Comparison of ENCODE assay signal across 8 cellular contexts in genomic region chr6:30719791-30720737, GRCh38. TPM values are rescaled to one million over a fixed set of nuclear protein-coding genes. Genes with fewer than 3 reads are reported as not detected.
DNase-seq lines count a peak whose midpoint lies in the region; ATAC-seq and TF ChIP-seq lines count a peak whose summit lies in the region.

TSS of gene TUBB (plus strand) at chr6:30720352. CDS start at chr6:30720507, 155 bp downstream.

- peak; percentile 97 for DNase-seq in AG10803 (ENCODE audit: low read depth)
- peak; percentile 99 for DNase-seq in NCI-H69 (lab: John Stamatoyannopoulos, UW)
- peak; percentile 98 for DNase-seq in activated CD4-positive, alpha-beta T cell treated with anti-CD3 and anti-CD28 coated beads, Interleukin-2, amount 10 ng/mL, durations not matched to agents 24 days and 14 days
- peak; percentile 97 for DNase-seq in colonic mucosa
- DNase-seq in kidney tubule cell (ENCODE audit: low spot score), result peak; percentile 98
- peak; percentile 87 to 88 for DNase-seq in stimulated activated CD4-positive, alpha-beta T cell treated with anti-CD3 and anti-CD28 coated beads, Interleukin-1b, Interleukin-23, amount 100 ng/mL, for 1 hour (ENCODE audit: low read depth in 2 of 2)

- intact Hi-C loops in activated CD4-positive, alpha-beta T cell treated with anti-CD3 and anti-CD28 coated beads, Interleukin-2, amount 10 ng/mL, durations not matched to agents 24 days and 14 days (cut with micrococcal nuclease), result loop anchor here (1.0 to 10.0 kb wide), 3 partner anchors 17 to 365 kb away; partner anchors contain the start of gene GNL1
- intact Hi-C loops in colonic mucosa (cut with DNase I), result no loop called here

- no peaks in the 10 kb centered on the region for H3K9me3 Mint-ChIP-seq in activated CD4-positive, alpha-beta T cell treated with anti-CD3 and anti-CD28 coated beads, Interleukin-2, amount 10 ng/mL, durations not matched to agents 24 days and 14 days

- H3K9me3 ChIP-seq in colonic mucosa, result no peaks in the 10 kb centered on the region

- H3K36me3 Mint-ChIP-seq in activated CD4-positive, alpha-beta T cell treated with anti-CD3 and anti-CD28 coated beads, Interleukin-2, amount 10 ng/mL, durations not matched to agents 24 days and 14 days (ENCODE audit: low read depth), result peaks cover 57% of the 10 kb centered on the region

- H3K27ac Mint-ChIP-seq in activated CD4-positive, alpha-beta T cell treated with anti-CD3 and anti-CD28 coated beads, Interleukin-2, amount 10 ng/mL, durations not matched to agents 24 days and 14 days, result peak within 1 kb of the TSS; percentile 97

- H3K4me3 Mint-ChIP-seq in activated CD4-positive, alpha-beta T cell treated with anti-CD3 and anti-CD28 coated beads, Interleukin-2, amount 10 ng/mL, durations not matched to agents 24 days and 14 days, result peak within 1 kb of the TSS; percentile 95

- H3K9ac ChIP-seq in colonic mucosa (ENCODE audit: low read depth in 2 of 2, low read length in 2 of 2), result peak within 1 kb of the TSS; percentile 80 to 83

- peaks cover 7% of the 10 kb centered on the region for H3K4me1 ChIP-seq in colonic mucosa

- peak within 1 kb of the TSS; percentile 95 for H3K27ac ChIP-seq in colonic mucosa

- TF ChIP-seq CTCF in AG10803 (conservative IDR thresholded peaks at IDR 0.05; ENCODE audit: low read length) (0 out of 2 replicates have a peak, but pooled peaks have one; percentile 8), colonic mucosa (IDR thresholded peaks at IDR 0.05) (no peak)

- peak; percentile 40 for ATAC-seq in GM19043 (IDR thresholded peaks at IDR 0.05; ENCODE audit: low read depth, unreplicated experiment)
- peak; percentile 35 for ATAC-seq in HG03457 (IDR thresholded peaks at IDR 0.05; ENCODE audit: unreplicated experiment)

- H3K36me3 ChIP-seq in colonic mucosa, result peaks cover 18% of the 10 kb centered on the region

- peaks cover 50% of the 10 kb centered on the region for H3K4me1 Mint-ChIP-seq in activated CD4-positive, alpha-beta T cell treated with anti-CD3 and anti-CD28 coated beads, Interleukin-2, amount 10 ng/mL, durations not matched to agents 24 days and 14 days

- no peaks in the 10 kb centered on the region for H3K27me3 Mint-ChIP-seq in activated CD4-positive, alpha-beta T cell treated with anti-CD3 and anti-CD28 coated beads, Interleukin-2, amount 10 ng/mL, durations not matched to agents 24 days and 14 days

- H3K4me3 ChIP-seq in AG10803 (ENCODE audit: low read length) (peak within 1 kb of the TSS; percentile 93), colonic mucosa (peak within 1 kb of the TSS; percentile 80)

- H3K27me3 ChIP-seq in colonic mucosa, result no peaks in the 10 kb centered on the region

RNA-seq across cellular contexts. Expression of gene TUBB, which starts in this region (rescaled TPM):
- total RNA-seq in activated CD4-positive, alpha-beta T cell treated with anti-CD3 and anti-CD28 coated beads, Interleukin-2, amount 10 ng/mL, durations not matched to agents 24 days and 14 days, result 1,084 and 1,089 TPM in 2 replicates
- 100 to 1,000 TPM; 213 to 605 TPM for total RNA-seq in colonic mucosa

Comparison
In these comparisons a context has a peak if more than half of its experiments do, and no peak if none do; other contexts are left out.
1. Peak in every context shown above with its lines: DNase-seq, ATAC-seq, H3K4me3 ChIP-seq and H3K27ac ChIP-seq.